In the genomic region with DNA sequence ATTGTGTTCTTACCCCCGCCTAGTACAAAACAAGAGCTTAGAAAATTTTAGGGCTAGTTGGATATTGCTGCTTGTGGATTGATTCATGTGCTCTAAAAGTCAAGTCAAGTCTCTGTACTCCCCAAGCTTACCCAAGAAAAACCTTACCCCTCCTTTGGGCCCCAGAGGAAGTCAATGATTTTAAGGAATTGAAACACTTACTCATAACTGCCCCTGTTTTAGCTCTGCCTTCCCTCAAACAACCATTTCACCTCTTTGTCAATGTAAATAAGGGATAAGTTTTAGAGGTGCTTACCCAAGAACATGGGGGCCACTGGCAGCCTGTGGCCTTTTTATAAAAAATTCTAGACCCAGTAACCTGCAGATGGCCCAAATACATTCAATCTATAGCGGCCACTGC, we compare ENCODE assay signal across 14 cellular contexts.
A peak's percentile ranks its signal among the peaks of the same experiment; 100 is the strongest.
DNase-seq lines count a peak whose midpoint lies in the region; ATAC-seq, FAIRE-seq and TF ChIP-seq lines count a peak whose summit lies in the region.
"Had no signal": no experiment of that assay in that cellular context is flagged by ENCODE, and none has a peak within 500 bp of the region (broad histone marks: within the 10 kb centered on the region; RNA-seq: fewer than 3 reads in every experiment).

No MANE protein-coding gene starts in this region.

- peak; percentile 90 for ATAC-seq in GM18873 (IDR thresholded peaks at IDR 0.05; ENCODE audit: low FRiP score, unreplicated experiment)
- peak; percentile 96 for ATAC-seq in GM21786 (IDR thresholded peaks at IDR 0.05; ENCODE audit: unreplicated experiment)
- ATAC-seq in HG03342 (IDR thresholded peaks at IDR 0.05; ENCODE audit: unreplicated experiment), result peak; percentile 94
- ATAC-seq in lower lobe of right lung, result peak; percentile 64 to 67
- ATAC-seq in T-helper 17 cell, result no peak

- H3K27ac Mint-ChIP-seq in T-helper 17 cell, result no peak overlapping the region

- no peak for FAIRE-seq in urothelium cell line (lab: Jason Lieb, UNC)
- FAIRE-seq: HTR-8/SVneo, keratinocyte had no signal

- intact Hi-C loops in lower lobe of right lung (cut with DNase I), result no loop called here

- H3K4me3 Mint-ChIP-seq in T-helper 17 cell, result no peak overlapping the region
- H3K4me3 Mint-ChIP-seq: central memory CD8-positive, alpha-beta T cell had no signal

- no peak overlapping the region for H3K27ac ChIP-seq in lower lobe of right lung
- H3K27ac ChIP-seq: suprapubic skin had no signal

- peaks cover 7% of the 10 kb centered on the region for H3K27me3 Mint-ChIP-seq in T-helper 17 cell

- no peaks in the 10 kb centered on the region for H3K36me3 ChIP-seq in lower lobe of right lung
- H3K36me3 ChIP-seq: suprapubic skin had no signal

- H3K4me1 Mint-ChIP-seq in T-helper 17 cell, result no peaks in the 10 kb centered on the region
- H3K4me1 Mint-ChIP-seq: central memory CD8-positive, alpha-beta T cell had no signal

- no peaks in the 10 kb centered on the region for H3K27me3 ChIP-seq in lower lobe of right lung (ENCODE audit: low read depth)
- H3K27me3 ChIP-seq: suprapubic skin had no signal

- no peaks in the 10 kb centered on the region for H3K36me3 Mint-ChIP-seq in T-helper 17 cell (ENCODE audit: low read depth)

- no peak for TF ChIP-seq CTCF in lower lobe of right lung (IDR thresholded peaks at IDR 0.05)

- H3K9me3 ChIP-seq in lower lobe of right lung, result peaks cover 10% of the 10 kb centered on the region
- H3K9me3 ChIP-seq in T-helper 17 cell (ENCODE audit: control insufficient read depth, low read length, poor library complexity, severe bottlenecking), result peaks cover 3% of the 10 kb centered on the region
- H3K9me3 ChIP-seq: suprapubic skin had no signal

- no peak overlapping the region for H3K4me3 ChIP-seq in lower lobe of right lung
- H3K4me3 ChIP-seq: suprapubic skin had no signal

- no peak for DNase-seq in lower lobe of right lung
- DNase-seq in urothelium cell line (ENCODE audit: low spot score), result no peak
- no peak for DNase-seq in T-helper 17 cell
- no peak for DNase-seq in activated naive CD4-positive, alpha-beta T cell treated with anti-CD3 and anti-CD28 coated beads, Interleukin-2, amount 50 U/mL, for 16 hours
- DNase-seq in inferior parietal cortex (ENCODE audit: extremely low spot score), result no peak
- DNase-seq: NCI-H1930, nucleus accumbens had no signal

- H3K4me1 ChIP-seq in lower lobe of right lung, result no peaks in the 10 kb centered on the region
